ENCODE assay signal across 17 cellular contexts in genomic region chr9:117839862-117840261, GRCh38.
DNase-seq lines count a peak whose midpoint lies in the region; ATAC-seq, FAIRE-seq and TF ChIP-seq lines count a peak whose summit lies in the region.
"Had no signal": no experiment of that assay in that cellular context is flagged by ENCODE, and none has a peak within 500 bp of the region (broad histone marks: within the 10 kb centered on the region; RNA-seq: fewer than 3 reads in every experiment).

No MANE protein-coding gene starts in this region.

- WGBS in GM12878 (ENCODE audit: insufficient coverage, insufficient replicate concordance, low lambda C conversion rate, missing lambda C conversion rate): 0% methylated on average over 2 of the region's 2 CpGs

- POLR2A ChIA-PET in GM12878 (lab: Charles Lee): no interaction called here

- no peak overlapping the region for H3K27ac Mint-ChIP-seq in natural killer cell treated with Interleukin-12 subunit alpha and Interleukin-12 subunit beta and Interleukin-15 and Interleukin-18, amount 100 ng/mL, for 72 hours
- no peak overlapping the region for H3K27ac Mint-ChIP-seq in natural killer cell
- no peak overlapping the region for H3K27ac Mint-ChIP-seq in chondrocyte (ENCODE audit: unreplicated experiment)
- H3K27ac Mint-ChIP-seq: CD4-positive, CD25-positive, alpha-beta regulatory T cell; HFFc6 had no signal

- no peak for TF ChIP-seq RAD21 in GM12878 (IDR thresholded peaks at IDR 0.05; ENCODE audit: insufficient read depth, low read depth, low read length)

- peaks cover 29 to 43% of the 10 kb centered on the region in 2 donors for H3K27me3 Mint-ChIP-seq in natural killer cell treated with Interleukin-12 subunit alpha and Interleukin-12 subunit beta and Interleukin-15 and Interleukin-18, amount 100 ng/mL, for 72 hours
- peaks cover 30 to 46% of the 10 kb centered on the region in 2 donors for H3K27me3 Mint-ChIP-seq in natural killer cell (ENCODE audit: low read depth in 2 of 2)
- peaks cover 17% of the 10 kb centered on the region for H3K27me3 Mint-ChIP-seq in chondrocyte (ENCODE audit: low read depth)
- H3K27me3 Mint-ChIP-seq: CD4-positive, CD25-positive, alpha-beta regulatory T cell had no signal

- H4K20me1 ChIP-seq in GM12878 (ENCODE audit: control insufficient read depth, insufficient read depth): no peaks in the 10 kb centered on the region
- H4K20me1 ChIP-seq: BLaER1 treated with 17β-estradiol and CSF1 and Interleukin-3, amounts not matched to agents 10 nM and 100 nM had no signal

- H3K9me3 Mint-ChIP-seq in natural killer cell treated with Interleukin-12 subunit alpha and Interleukin-12 subunit beta and Interleukin-15 and Interleukin-18, amount 100 ng/mL, for 72 hours: peaks cover 4% of the 10 kb centered on the region
- no peaks in the 10 kb centered on the region for H3K9me3 Mint-ChIP-seq in natural killer cell
- no peaks in the 10 kb centered on the region for H3K9me3 Mint-ChIP-seq in chondrocyte (ENCODE audit: low read depth)

- SMC1A ChIA-PET in GM12878 (lab: Charles Lee; ENCODE audit: uncharacterized antibody, unreplicated experiment): no interaction called here

- H3K36me3 ChIP-seq in GM12878 (ENCODE audit: control insufficient read depth in 2 of 2, insufficient read depth in 2 of 2, low read length in 1 of 2): no peaks in the 10 kb centered on the region
- H3K36me3 ChIP-seq: BLaER1 treated with 17β-estradiol and CSF1 and Interleukin-3, amounts not matched to agents 10 nM and 100 nM had no signal

- no peak for TF ChIP-seq EP300 in GM12878 (IDR thresholded peaks at IDR 0.05; ENCODE audit: borderline replicate concordance in 1 of 2, control insufficient read depth in 1 of 2, low read depth in 2 of 2, low read length in 2 of 2)

- peaks cover 5% of the 10 kb centered on the region for H3K36me3 Mint-ChIP-seq in natural killer cell treated with Interleukin-12 subunit alpha and Interleukin-12 subunit beta and Interleukin-15 and Interleukin-18, amount 100 ng/mL, for 72 hours
- H3K36me3 Mint-ChIP-seq in natural killer cell (no peaks in the 10 kb centered on the region), chondrocyte (ENCODE audit: low read depth) (no peaks in the 10 kb centered on the region)
- H3K36me3 Mint-ChIP-seq: CD4-positive, CD25-positive, alpha-beta regulatory T cell had no signal

- no peak overlapping the region for H3K4me2 ChIP-seq in GM12878 (ENCODE audit: control insufficient read depth, insufficient read depth)
- H3K4me2 ChIP-seq: BLaER1 treated with 17β-estradiol and CSF1 and Interleukin-3, amounts not matched to agents 10 nM and 100 nM had no signal

- H3K27ac ChIP-seq in GM12878 (ENCODE audit: control insufficient read depth, insufficient read depth): no peak overlapping the region
- H3K27ac ChIP-seq: BLaER1 treated with 17β-estradiol and CSF1 and Interleukin-3, amounts not matched to agents 10 nM and 100 nM had no signal

- H3K9me3 ChIP-seq in GM12878 (replicated peaks; ENCODE audit: control insufficient read depth, insufficient read depth, low read length): no peaks in the 10 kb centered on the region
- H3K9me3 ChIP-seq: BLaER1 treated with 17β-estradiol and CSF1 and Interleukin-3, amounts not matched to agents 10 nM and 100 nM had no signal

- H2AFZ ChIP-seq in GM12878 (ENCODE audit: control insufficient read depth, low read depth, low read length): no peak overlapping the region

- peak overlapping the region; percentile 38 for H3K4me3 Mint-ChIP-seq in natural killer cell treated with Interleukin-12 subunit alpha and Interleukin-12 subunit beta and Interleukin-15 and Interleukin-18, amount 100 ng/mL, for 72 hours
- H3K4me3 Mint-ChIP-seq in natural killer cell: no peak overlapping the region
- no peak overlapping the region for H3K4me3 Mint-ChIP-seq in chondrocyte (ENCODE audit: unreplicated experiment)
- H3K4me3 Mint-ChIP-seq: CD4-positive, CD25-positive, alpha-beta regulatory T cell; HFFc6 had no signal

- peak in 1 of 2 donors; percentile 37 for ATAC-seq in natural killer cell treated with Interleukin-12 subunit alpha and Interleukin-12 subunit beta and Interleukin-15 and Interleukin-18, amount 100 ng/mL, for 72 hours
- ATAC-seq in natural killer cell (no peak), GM21367 (IDR thresholded peaks at IDR 0.05; ENCODE audit: unreplicated experiment) (peak; percentile 56), HG03280 (IDR thresholded peaks at IDR 0.05; ENCODE audit: unreplicated experiment) (peak; percentile 43), GM12878 (no peak)
- ATAC-seq: K562 had no signal

- BruUV-seq in GM12878 (replicated peaks; lab: Mats Ljungman, UMichigan): no TSS peak

- RAD21 ChIA-PET in GM12878 (lab: Charles Lee; ENCODE audit: unreplicated experiment): no interaction called here

- no peak for TF ChIP-seq CTCF in natural killer cell (IDR thresholded peaks at IDR 0.05)
- TF ChIP-seq CTCF in GM12878 (IDR thresholded peaks at IDR 0.05 in 2 of 3, conservative IDR thresholded peaks at IDR 0.05 in 1 of 3; ENCODE audit: control insufficient read depth in 2 of 3, extremely low read depth in 1 of 3, insufficient read depth in 1 of 3, low read depth in 3 of 3, low read length in 3 of 3): no peak
- no peak for TF ChIP-seq CTCF in chondrocyte (IDR thresholded peaks at IDR 0.05)

- FAIRE-seq in GM12878 (lab: Jason Lieb, UNC): no peak
- FAIRE-seq: GM12892, K562 had no signal

- no peaks in the 10 kb centered on the region; a peak in 1 of 4 replicates for H3K27me3 ChIP-seq in GM12878 (replicated peaks in 1 of 2; ENCODE audit: control insufficient read depth in 2 of 2, insufficient read depth in 2 of 2, low read length in 1 of 2)
- H3K27me3 ChIP-seq: BLaER1 treated with 17β-estradiol and CSF1 and Interleukin-3, amounts not matched to agents 10 nM and 100 nM had no signal

- no peaks in the 10 kb centered on the region for H3K4me1 ChIP-seq in GM12878 (ENCODE audit: control insufficient read depth, insufficient read depth, low read length)

- intact Hi-C loops in natural killer cell (cut with micrococcal nuclease) (no loop called here), GM12878 (cut with micrococcal nuclease; ENCODE audit: unreplicated experiment) (no loop called here)

- no peak for TF ChIP-seq POLR2A in GM12878 (IDR thresholded peaks at IDR 0.05; ENCODE audit: low read depth, low read length)

- H3K79me2 ChIP-seq in GM12878 (ENCODE audit: control insufficient read depth, insufficient read depth, low read length): no peaks in the 10 kb centered on the region

- no peak overlapping the region for H3K9ac ChIP-seq in GM12878 (ENCODE audit: control insufficient read depth, insufficient read depth, low read length)
- H3K9ac ChIP-seq: BLaER1 treated with 17β-estradiol and CSF1 and Interleukin-3, amounts not matched to agents 10 nM and 100 nM had no signal

- DNase-seq in natural killer cell treated with Interleukin-12 subunit alpha and Interleukin-12 subunit beta and Interleukin-15 and Interleukin-18, amount 100 ng/mL, for 72 hours (ENCODE audit: low spot score): no peak
- DNase-seq in natural killer cell (no peak), GM12878 (ENCODE audit: low read depth, low spot score) (no peak), chondrocyte (ENCODE audit: low spot score) (no peak)
- no peak for DNase-seq in stimulated activated CD8-positive, alpha-beta memory T cell treated with anti-CD3 and anti-CD28 coated beads, Interleukin-4, amount 100 ng/mL, for 48 hours
- no peak for DNase-seq in stimulated activated CD4-positive, alpha-beta T cell treated with anti-CD3 and anti-CD28 coated beads, Interleukin-4, amount 100 ng/mL, for 4 hours
- DNase-seq: 8988T, DMS53, HCEC 1CT, HFFc6, Karpas-422 had no signal

- H3K4me3 ChIP-seq in GM12878: no peak overlapping the region
- H3K4me3 ChIP-seq: BLaER1 treated with 17β-estradiol and CSF1 and Interleukin-3, amounts not matched to agents 10 nM and 100 nM; K562 had no signal

- in situ Hi-C loops in GM12878 (cut with MboI): no loop called here

- H3K4me1 Mint-ChIP-seq in natural killer cell treated with Interleukin-12 subunit alpha and Interleukin-12 subunit beta and Interleukin-15 and Interleukin-18, amount 100 ng/mL, for 72 hours (ENCODE audit: low read depth in 2 of 2): peaks cover 5 to 9% of the 10 kb centered on the region in 2 donors
- H3K4me1 Mint-ChIP-seq in natural killer cell (no peaks in the 10 kb centered on the region), chondrocyte (ENCODE audit: low read depth) (no peaks in the 10 kb centered on the region)
- H3K4me1 Mint-ChIP-seq: CD4-positive, CD25-positive, alpha-beta regulatory T cell had no signal

- CTCF ChIA-PET in GM12878 (lab: Yijun Ruan, JAX): no interaction called here

TF ChIP-seq in GM12878, 131 proteins besides CTCF, POLR2A, EP300 and RAD21 (continues in another document):
- TF ChIP-seq ZBTB40 (IDR thresholded peaks at IDR 0.05; ENCODE audit: borderline replicate concordance): no peak

Comparison
In these comparisons a context has a peak if more than half of its experiments do, and no peak if none do; other contexts are left out.
1. ATAC-seq: peak in GM21367 (single experiment) and HG03280 (single experiment); none in natural killer cell (0 of 3) and GM12878 (single experiment).